ENCODE assay signal across 1 cellular context in the genomic region with DNA sequence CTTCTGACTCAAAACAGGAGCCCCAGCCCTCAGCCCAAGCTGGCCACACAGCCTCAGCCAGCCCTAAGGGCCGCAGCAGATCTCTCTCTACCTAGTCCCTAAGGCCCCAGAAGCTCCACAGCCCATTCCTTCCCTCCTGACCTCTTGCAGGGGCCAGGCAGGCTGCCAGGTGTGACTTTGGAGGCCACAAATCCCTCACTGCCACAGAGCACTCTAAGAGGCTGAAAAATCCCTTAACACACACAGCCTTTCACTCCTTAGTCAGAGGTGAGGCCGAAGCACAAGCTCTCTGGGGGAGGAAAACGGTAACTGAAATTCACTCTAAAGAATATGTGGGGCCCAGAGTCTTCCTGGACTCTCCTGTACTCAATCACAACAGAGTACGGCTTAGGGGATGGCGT.
TF ChIP-seq lines count a peak whose summit lies in the region.

No MANE protein-coding gene starts in this region.

TF ChIP-seq in IMR-90, 13 proteins besides CTCF, POLR2A, EP300 and RAD21:
- no peak for TF ChIP-seq CHD1 (IDR thresholded peaks at IDR 0.05; ENCODE audit: low read depth, low read length)
